Comparison of ENCODE assay signal across 28 cellular contexts in the genomic region with DNA sequence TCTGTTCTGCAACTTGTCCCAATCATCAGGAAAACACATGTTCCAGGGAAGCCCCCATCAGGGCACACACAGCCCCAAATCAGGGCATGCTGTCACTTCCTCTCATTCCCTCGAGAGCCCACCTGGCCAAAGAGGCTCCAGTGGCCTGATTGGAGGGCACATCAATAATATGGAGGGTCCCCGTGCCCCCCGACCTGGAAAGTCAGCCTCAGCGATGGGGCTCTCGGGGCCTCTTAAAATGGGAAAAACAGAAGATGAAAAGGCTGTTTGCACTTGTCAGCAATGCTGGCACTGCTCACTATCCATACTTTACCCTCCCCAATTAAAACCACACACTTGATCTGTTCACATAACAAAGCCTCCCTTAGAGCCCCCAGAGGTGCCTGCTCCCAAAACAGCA.
"Had no signal": no experiment of that assay in that cellular context is flagged by ENCODE, and none has a peak within 500 bp of the region (broad histone marks: within the 10 kb centered on the region; RNA-seq: fewer than 3 reads in every experiment).

No MANE protein-coding gene starts in this region.

- DNase-seq: stimulated activated CD4-positive, alpha-beta T cell treated with anti-CD3 and anti-CD28 coated beads, Interleukin-2, amount 100 ng/mL, for 48 hours; stimulated activated CD4-positive, alpha-beta T cell treated with anti-CD3 and anti-CD28 coated beads, Interleukin-4, amount 100 ng/mL, for 1 hour; stimulated activated CD4-positive, alpha-beta T cell treated with anti-CD3 and anti-CD28 coated beads, Interleukin-4, amount 100 ng/mL, for 24 hours; stimulated activated CD4-positive, alpha-beta T cell treated with anti-CD3 and anti-CD28 coated beads, Interleukin-4, amount 100 ng/mL, for 4 hours; stimulated activated CD8-positive, alpha-beta memory T cell treated with anti-CD3 and anti-CD28 coated beads, Interleukin-4, amount 100 ng/mL, for 48 hours; stimulated activated naive B cell treated with anti-CD40 and anti-IgM and Interleukin-4, amounts not matched to agents 10 μg/mL and 1 μg/mL and 100 μg/mL, for 72 hours; stimulated activated naive CD4-positive, alpha-beta T cell; stimulated activated naive CD4-positive, alpha-beta T cell treated with Interleukin-2 at 50 U/mL for 16 hours; stimulated activated naive CD8-positive, alpha-beta T cell treated with anti-CD3 and anti-CD28 coated beads, Interleukin-15, amount 100 ng/mL, for 72 hours; stimulated activated naive CD8-positive, alpha-beta T cell treated with anti-CD3 and anti-CD28 coated beads, Interleukin-15, Interleukin-2, amounts not matched to agents 100 U/mL and 50 U/mL, for 24 hours; stomach; substantia nigra; testis; thyroid gland; tibial artery; transverse colon; trophoblast cell; upper lobe of left lung; upper lobe of right lung; uterus had no signal

- H3K4me1 ChIP-seq: stomach, suprapubic skin, testis, tibial artery, tibial nerve, upper lobe of left lung, upper lobe of right lung, uterus, vagina had no signal

- H3K27me3 ChIP-seq: stomach, testis, thyroid gland, tibial artery, tibial nerve, transverse colon, upper lobe of left lung, upper lobe of right lung, uterus, vagina had no signal

- H3K27ac Mint-ChIP-seq: stimulated activated effector memory CD8-positive, alpha-beta T cell treated with anti-CD3 and anti-CD28 coated beads, Interleukin-12 subunit alpha, Interleukin-12 subunit beta, amount 100 ng/mL, for 72 hours; stimulated activated memory B cell treated with anti-CD40 and anti-IgM and Interleukin-4, amounts not matched to agents 10 μg/mL and 1 μg/mL and 100 μg/mL, for 72 hours; stimulated activated naive B cell treated with anti-CD40 and anti-IgM and Interleukin-4, amounts not matched to agents 10 μg/mL and 1 μg/mL and 100 μg/mL, for 72 hours; stimulated activated naive CD8-positive, alpha-beta T cell treated with anti-CD3 and anti-CD28 coated beads, Interleukin-15, amount 100 ng/mL, for 72 hours; stimulated activated naive CD8-positive, alpha-beta T cell treated with anti-CD3 and anti-CD28 coated beads, Interleukin-15, Interleukin-2, amounts not matched to agents 100 ng/mL and 50 ng/mL, for 24 hours; type B pancreatic cell had no signal

- H3K9me3 Mint-ChIP-seq: stimulated activated effector memory CD8-positive, alpha-beta T cell treated with anti-CD3 and anti-CD28 coated beads, Interleukin-12 subunit alpha, Interleukin-12 subunit beta, amount 100 ng/mL, for 72 hours; stimulated activated memory B cell treated with anti-CD40 and anti-IgM and Interleukin-4, amounts not matched to agents 10 μg/mL and 1 μg/mL and 100 μg/mL, for 72 hours; stimulated activated naive CD8-positive, alpha-beta T cell treated with anti-CD3 and anti-CD28 coated beads, Interleukin-15, amount 100 ng/mL, for 72 hours; stimulated activated naive CD8-positive, alpha-beta T cell treated with anti-CD3 and anti-CD28 coated beads, Interleukin-15, Interleukin-2, amounts not matched to agents 100 ng/mL and 50 ng/mL, for 24 hours had no signal

- H3K9me3 ChIP-seq: stomach, suprapubic skin, testis, thoracic aorta, thyroid gland, tibial artery, tibial nerve, transverse colon, upper lobe of left lung, upper lobe of right lung, uterus, vagina had no signal

- H3K4me3 Mint-ChIP-seq: stimulated activated effector memory CD8-positive, alpha-beta T cell treated with anti-CD3 and anti-CD28 coated beads, Interleukin-12 subunit alpha, Interleukin-12 subunit beta, amount 100 ng/mL, for 72 hours; stimulated activated memory B cell treated with anti-CD40 and anti-IgM and Interleukin-4, amounts not matched to agents 10 μg/mL and 1 μg/mL and 100 μg/mL, for 72 hours; stimulated activated naive B cell treated with anti-CD40 and anti-IgM and Interleukin-4, amounts not matched to agents 10 μg/mL and 1 μg/mL and 100 μg/mL, for 72 hours; stimulated activated naive CD8-positive, alpha-beta T cell treated with anti-CD3 and anti-CD28 coated beads, Interleukin-15, amount 100 ng/mL, for 72 hours; stimulated activated naive CD8-positive, alpha-beta T cell treated with anti-CD3 and anti-CD28 coated beads, Interleukin-15, Interleukin-2, amounts not matched to agents 100 ng/mL and 50 ng/mL, for 24 hours; type B pancreatic cell had no signal

- H3K27me3 Mint-ChIP-seq: stimulated activated naive B cell treated with anti-CD40 and anti-IgM and Interleukin-4, amounts not matched to agents 10 μg/mL and 1 μg/mL and 100 μg/mL, for 72 hours; stimulated activated naive CD8-positive, alpha-beta T cell treated with anti-CD3 and anti-CD28 coated beads, Interleukin-15, Interleukin-2, amounts not matched to agents 100 ng/mL and 50 ng/mL, for 24 hours; type B pancreatic cell had no signal

- H3K36me3 Mint-ChIP-seq: stimulated activated effector memory CD8-positive, alpha-beta T cell treated with anti-CD3 and anti-CD28 coated beads, Interleukin-12 subunit alpha, Interleukin-12 subunit beta, amount 100 ng/mL, for 72 hours; stimulated activated memory B cell treated with anti-CD40 and anti-IgM and Interleukin-4, amounts not matched to agents 10 μg/mL and 1 μg/mL and 100 μg/mL, for 72 hours; stimulated activated naive B cell treated with anti-CD40 and anti-IgM and Interleukin-4, amounts not matched to agents 10 μg/mL and 1 μg/mL and 100 μg/mL, for 72 hours; type B pancreatic cell had no signal

- H3K4me1 Mint-ChIP-seq: stimulated activated effector memory CD8-positive, alpha-beta T cell treated with anti-CD3 and anti-CD28 coated beads, Interleukin-12 subunit alpha, Interleukin-12 subunit beta, amount 100 ng/mL, for 72 hours; stimulated activated memory B cell treated with anti-CD40 and anti-IgM and Interleukin-4, amounts not matched to agents 10 μg/mL and 1 μg/mL and 100 μg/mL, for 72 hours; stimulated activated naive B cell treated with anti-CD40 and anti-IgM and Interleukin-4, amounts not matched to agents 10 μg/mL and 1 μg/mL and 100 μg/mL, for 72 hours; stimulated activated naive CD8-positive, alpha-beta T cell treated with anti-CD3 and anti-CD28 coated beads, Interleukin-15, amount 100 ng/mL, for 72 hours had no signal

- H3K36me3 ChIP-seq: stomach, suprapubic skin, thoracic aorta, thyroid gland, tibial artery, tibial nerve, transverse colon, upper lobe of left lung, upper lobe of right lung, uterus, vagina had no signal

- H3K27ac ChIP-seq: stomach, suprapubic skin, testis, thoracic aorta, thyroid gland, tibial artery, tibial nerve, transverse colon, upper lobe of left lung, upper lobe of right lung, uterus, vagina had no signal

- H3K4me3 ChIP-seq: stomach, suprapubic skin, testis, thoracic aorta, thyroid gland, tibial artery, tibial nerve, transverse colon, upper lobe of left lung, upper lobe of right lung, uterus, vagina had no signal
